In genomic region chr2:176546550-176546949, GRCh38 we compare ENCODE assay signal across 9 cellular contexts.
"Had no signal": no experiment of that assay in that cellular context is flagged by ENCODE, and none has a peak within 500 bp of the region (broad histone marks: within the 10 kb centered on the region; RNA-seq: fewer than 3 reads in every experiment).

No MANE protein-coding gene starts in this region.

- H3K4me3 ChIP-seq: GM23248, HAP-1 had no signal

- H3K9ac ChIP-seq: GM23248 had no signal

- H3K27ac Mint-ChIP-seq: HFFc6, IgD-negative memory B cell had no signal

- H3K27ac ChIP-seq: GM23248, HL-60 had no signal

- ATAC-seq: HCT116, HepG2 had no signal

- H3K9me3 Mint-ChIP-seq: HFFc6, IgD-negative memory B cell had no signal

- H3K9me3 ChIP-seq: HAP-1 had no signal

- H2AFZ ChIP-seq: GM23248 had no signal

- DNase-seq: GM23248, GOT3, H7, HFFc6 had no signal

- H3K4me1 Mint-ChIP-seq: IgD-negative memory B cell had no signal

- H3K36me3 ChIP-seq: HAP-1 had no signal

- H3K4me3 Mint-ChIP-seq: HFFc6, IgD-negative memory B cell had no signal
